Comparison of ENCODE assay signal across 1 cellular context in the genomic region with DNA sequence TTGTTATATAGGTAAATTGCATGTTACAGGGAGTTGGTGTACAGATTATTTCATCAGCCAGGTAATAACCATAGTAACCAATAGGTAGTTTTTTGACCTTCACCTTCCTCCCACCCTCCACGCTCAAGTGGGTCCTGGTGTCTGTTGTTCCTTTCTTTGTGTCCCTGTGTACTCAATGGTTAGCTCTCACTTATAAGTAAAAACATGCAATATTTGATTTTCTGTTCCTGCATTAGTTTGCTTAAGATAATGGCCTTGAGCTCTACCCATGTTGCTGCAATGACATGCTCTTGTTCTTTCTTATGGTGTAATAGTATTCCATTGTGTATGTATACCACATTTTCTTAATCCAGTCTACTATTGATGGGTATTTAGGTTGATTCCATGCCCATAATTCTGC.
TF ChIP-seq lines count a peak whose summit lies in the region.

No MANE protein-coding gene starts in this region.

TF ChIP-seq in HepG2, 621 proteins besides CTCF, POLR2A, EP300 and RAD21 (continued from another document and continues in another):
- TF ChIP-seq, protein P1, sequence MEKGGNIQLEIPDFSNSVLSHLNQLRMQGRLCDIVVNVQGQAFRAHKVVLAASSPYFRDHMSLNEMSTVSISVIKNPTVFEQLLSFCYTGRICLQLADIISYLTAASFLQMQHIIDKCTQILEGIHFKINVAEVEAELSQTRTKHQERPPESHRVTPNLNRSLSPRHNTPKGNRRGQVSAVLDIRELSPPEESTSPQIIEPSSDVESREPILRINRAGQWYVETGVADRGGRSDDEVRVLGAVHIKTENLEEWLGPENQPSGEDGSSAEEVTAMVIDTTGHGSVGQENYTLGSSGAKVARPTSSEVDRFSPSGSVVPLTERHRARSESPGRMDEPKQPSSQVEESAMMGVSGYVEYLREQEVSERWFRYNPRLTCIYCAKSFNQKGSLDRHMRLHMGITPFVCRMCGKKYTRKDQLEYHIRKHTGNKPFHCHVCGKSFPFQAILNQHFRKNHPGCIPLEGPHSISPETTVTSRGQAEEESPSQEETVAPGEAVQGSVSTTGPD (CRISPR knock-in tag; IDR thresholded peaks at IDR 0.05), result no peak
- TF ChIP-seq, protein P2, sequence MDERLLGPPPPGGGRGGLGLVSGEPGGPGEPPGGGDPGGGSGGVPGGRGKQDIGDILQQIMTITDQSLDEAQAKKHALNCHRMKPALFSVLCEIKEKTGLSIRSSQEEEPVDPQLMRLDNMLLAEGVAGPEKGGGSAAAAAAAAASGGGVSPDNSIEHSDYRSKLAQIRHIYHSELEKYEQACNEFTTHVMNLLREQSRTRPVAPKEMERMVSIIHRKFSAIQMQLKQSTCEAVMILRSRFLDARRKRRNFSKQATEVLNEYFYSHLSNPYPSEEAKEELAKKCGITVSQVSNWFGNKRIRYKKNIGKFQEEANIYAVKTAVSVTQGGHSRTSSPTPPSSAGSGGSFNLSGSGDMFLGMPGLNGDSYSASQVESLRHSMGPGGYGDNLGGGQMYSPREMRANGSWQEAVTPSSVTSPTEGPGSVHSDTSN (CRISPR knock-in tag; IDR thresholded peaks at IDR 0.05), result no peak
- TF ChIP-seq, protein P3, sequence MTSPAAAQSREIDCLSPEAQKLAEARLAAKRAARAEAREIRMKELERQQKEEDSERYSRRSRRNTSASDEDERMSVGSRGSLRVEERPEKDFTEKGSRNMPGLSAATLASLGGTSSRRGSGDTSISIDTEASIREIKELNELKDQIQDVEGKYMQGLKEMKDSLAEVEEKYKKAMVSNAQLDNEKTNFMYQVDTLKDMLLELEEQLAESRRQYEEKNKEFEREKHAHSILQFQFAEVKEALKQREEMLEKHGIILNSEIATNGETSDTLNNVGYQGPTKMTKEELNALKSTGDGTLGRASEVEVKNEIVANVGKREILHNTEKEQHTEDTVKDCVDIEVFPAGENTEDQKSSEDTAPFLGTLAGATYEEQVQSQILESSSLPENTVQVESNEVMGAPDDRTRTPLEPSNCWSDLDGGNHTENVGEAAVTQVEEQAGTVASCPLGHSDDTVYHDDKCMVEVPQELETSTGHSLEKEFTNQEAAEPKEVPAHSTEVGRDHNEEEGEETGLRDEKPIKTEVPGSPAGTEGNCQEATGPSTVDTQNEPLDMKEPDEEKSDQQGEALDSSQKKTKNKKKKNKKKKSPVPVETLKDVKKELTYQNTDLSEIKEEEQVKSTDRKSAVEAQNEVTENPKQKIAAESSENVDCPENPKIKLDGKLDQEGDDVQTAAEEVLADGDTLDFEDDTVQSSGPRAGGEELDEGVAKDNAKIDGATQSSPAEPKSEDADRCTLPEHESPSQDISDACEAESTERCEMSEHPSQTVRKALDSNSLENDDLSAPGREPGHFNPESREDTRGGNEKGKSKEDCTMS (CRISPR knock-in tag; conservative IDR thresholded peaks at IDR 0.05), result no peak
- TF ChIP-seq RORA (CRISPR knock-in tag; IDR thresholded peaks at IDR 0.05), result no peak
- no peak for TF ChIP-seq ZNF3 (CRISPR knock-in tag; IDR thresholded peaks at IDR 0.05)
- TF ChIP-seq ISL2 (CRISPR knock-in tag; IDR thresholded peaks at IDR 0.05), result peak; percentile 87
- TF ChIP-seq IRF2 (CRISPR knock-in tag; IDR thresholded peaks at IDR 0.05), result peak; percentile 31; the same call in 1 of the 2 replicates
- TF ChIP-seq, protein P4, sequence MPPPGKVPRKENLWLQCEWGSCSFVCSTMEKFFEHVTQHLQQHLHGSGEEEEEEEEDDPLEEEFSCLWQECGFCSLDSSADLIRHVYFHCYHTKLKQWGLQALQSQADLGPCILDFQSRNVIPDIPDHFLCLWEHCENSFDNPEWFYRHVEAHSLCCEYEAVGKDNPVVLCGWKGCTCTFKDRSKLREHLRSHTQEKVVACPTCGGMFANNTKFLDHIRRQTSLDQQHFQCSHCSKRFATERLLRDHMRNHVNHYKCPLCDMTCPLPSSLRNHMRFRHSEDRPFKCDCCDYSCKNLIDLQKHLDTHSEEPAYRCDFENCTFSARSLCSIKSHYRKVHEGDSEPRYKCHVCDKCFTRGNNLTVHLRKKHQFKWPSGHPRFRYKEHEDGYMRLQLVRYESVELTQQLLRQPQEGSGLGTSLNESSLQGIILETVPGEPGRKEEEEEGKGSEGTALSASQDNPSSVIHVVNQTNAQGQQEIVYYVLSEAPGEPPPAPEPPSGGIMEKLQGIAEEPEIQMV (CRISPR knock-in tag; IDR thresholded peaks at IDR 0.05; ENCODE audit: low read depth), result no peak
- no peak for TF ChIP-seq NKX3-1 (CRISPR knock-in tag; IDR thresholded peaks at IDR 0.05)
- TF ChIP-seq ZNF451 (CRISPR knock-in tag; IDR thresholded peaks at IDR 0.05), result no peak
- TF ChIP-seq RELA (CRISPR knock-in tag; IDR thresholded peaks at IDR 0.05), result no peak
- TF ChIP-seq, protein P5, sequence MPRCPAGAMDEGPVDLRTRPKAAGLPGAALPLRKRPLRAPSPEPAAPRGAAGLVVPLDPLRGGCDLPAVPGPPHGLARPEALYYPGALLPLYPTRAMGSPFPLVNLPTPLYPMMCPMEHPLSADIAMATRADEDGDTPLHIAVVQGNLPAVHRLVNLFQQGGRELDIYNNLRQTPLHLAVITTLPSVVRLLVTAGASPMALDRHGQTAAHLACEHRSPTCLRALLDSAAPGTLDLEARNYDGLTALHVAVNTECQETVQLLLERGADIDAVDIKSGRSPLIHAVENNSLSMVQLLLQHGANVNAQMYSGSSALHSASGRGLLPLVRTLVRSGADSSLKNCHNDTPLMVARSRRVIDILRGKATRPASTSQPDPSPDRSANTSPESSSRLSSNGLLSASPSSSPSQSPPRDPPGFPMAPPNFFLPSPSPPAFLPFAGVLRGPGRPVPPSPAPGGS (CRISPR knock-in tag; IDR thresholded peaks at IDR 0.05), result no peak
- no peak for TF ChIP-seq ZNF30 (CRISPR knock-in tag; IDR thresholded peaks at IDR 0.05)
- TF ChIP-seq, protein P6, sequence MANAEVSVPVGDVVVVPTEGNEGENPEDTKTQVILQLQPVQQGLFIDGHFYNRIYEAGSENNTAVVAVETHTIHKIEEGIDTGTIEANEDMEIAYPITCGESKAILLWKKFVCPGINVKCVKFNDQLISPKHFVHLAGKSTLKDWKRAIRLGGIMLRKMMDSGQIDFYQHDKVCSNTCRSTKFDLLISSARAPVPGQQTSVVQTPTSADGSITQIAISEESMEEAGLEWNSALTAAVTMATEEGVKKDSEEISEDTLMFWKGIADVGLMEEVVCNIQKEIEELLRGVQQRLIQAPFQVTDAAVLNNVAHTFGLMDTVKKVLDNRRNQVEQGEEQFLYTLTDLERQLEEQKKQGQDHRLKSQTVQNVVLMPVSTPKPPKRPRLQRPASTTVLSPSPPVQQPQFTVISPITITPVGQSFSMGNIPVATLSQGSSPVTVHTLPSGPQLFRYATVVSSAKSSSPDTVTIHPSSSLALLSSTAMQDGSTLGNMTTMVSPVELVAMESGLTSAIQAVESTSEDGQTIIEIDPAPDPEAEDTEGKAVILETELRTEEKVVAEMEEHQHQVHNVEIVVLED (CRISPR knock-in tag; IDR thresholded peaks at IDR 0.05; ENCODE audit: borderline replicate concordance), result no peak
- no peak for TF ChIP-seq SMAD1 (CRISPR knock-in tag; IDR thresholded peaks at IDR 0.05; ENCODE audit: borderline replicate concordance, low read depth)
- TF ChIP-seq JDP2 (CRISPR knock-in tag; IDR thresholded peaks at IDR 0.05; ENCODE audit: borderline replicate concordance), result no peak
- no peak for TF ChIP-seq SSRP1 (CRISPR knock-in tag; IDR thresholded peaks at IDR 0.05)
- TF ChIP-seq, protein P7, sequence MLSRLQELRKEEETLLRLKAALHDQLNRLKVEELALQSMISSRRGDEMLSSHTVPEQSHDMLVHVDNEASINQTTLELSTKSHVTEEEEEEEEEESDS (CRISPR knock-in tag; IDR thresholded peaks at IDR 0.05; ENCODE audit: borderline replicate concordance), result no peak
- TF ChIP-seq GLI4 (CRISPR knock-in tag; IDR thresholded peaks at IDR 0.05; ENCODE audit: borderline replicate concordance), result no peak
- no peak for TF ChIP-seq BRD4 (CRISPR knock-in tag; IDR thresholded peaks at IDR 0.05)
- no peak for TF ChIP-seq ZNF530 (CRISPR knock-in tag; IDR thresholded peaks at IDR 0.05; ENCODE audit: low read depth)
- peak; percentile 64; the same call in 1 of the 2 replicates for TF ChIP-seq ZKSCAN8 (CRISPR knock-in tag; IDR thresholded peaks at IDR 0.05; ENCODE audit: borderline replicate concordance)
- no peak for TF ChIP-seq HNRNPL (IDR thresholded peaks at IDR 0.05; ENCODE audit: low read depth, low read length)
- TF ChIP-seq TOPORS (CRISPR knock-in tag; IDR thresholded peaks at IDR 0.05), result no peak
- TF ChIP-seq SMARCE1 (IDR thresholded peaks at IDR 0.05; ENCODE audit: borderline replicate concordance), result no peak
- TF ChIP-seq, protein P8, sequence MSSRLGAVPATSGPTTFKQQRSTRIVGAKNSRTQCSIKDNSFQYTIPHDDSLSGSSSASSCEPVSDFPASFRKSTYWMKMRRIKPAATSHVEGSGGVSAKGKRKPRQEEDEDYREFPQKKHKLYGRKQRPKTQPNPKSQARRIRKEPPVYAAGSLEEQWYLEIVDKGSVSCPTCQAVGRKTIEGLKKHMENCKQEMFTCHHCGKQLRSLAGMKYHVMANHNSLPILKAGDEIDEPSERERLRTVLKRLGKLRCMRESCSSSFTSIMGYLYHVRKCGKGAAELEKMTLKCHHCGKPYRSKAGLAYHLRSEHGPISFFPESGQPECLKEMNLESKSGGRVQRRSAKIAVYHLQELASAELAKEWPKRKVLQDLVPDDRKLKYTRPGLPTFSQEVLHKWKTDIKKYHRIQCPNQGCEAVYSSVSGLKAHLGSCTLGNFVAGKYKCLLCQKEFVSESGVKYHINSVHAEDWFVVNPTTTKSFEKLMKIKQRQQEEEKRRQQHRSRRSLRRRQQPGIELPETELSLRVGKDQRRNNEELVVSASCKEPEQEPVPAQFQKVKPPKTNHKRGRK (CRISPR knock-in tag; IDR thresholded peaks at IDR 0.05), result no peak
- no peak for TF ChIP-seq ZNF343 (CRISPR knock-in tag; IDR thresholded peaks at IDR 0.05)
- TF ChIP-seq, protein P9, sequence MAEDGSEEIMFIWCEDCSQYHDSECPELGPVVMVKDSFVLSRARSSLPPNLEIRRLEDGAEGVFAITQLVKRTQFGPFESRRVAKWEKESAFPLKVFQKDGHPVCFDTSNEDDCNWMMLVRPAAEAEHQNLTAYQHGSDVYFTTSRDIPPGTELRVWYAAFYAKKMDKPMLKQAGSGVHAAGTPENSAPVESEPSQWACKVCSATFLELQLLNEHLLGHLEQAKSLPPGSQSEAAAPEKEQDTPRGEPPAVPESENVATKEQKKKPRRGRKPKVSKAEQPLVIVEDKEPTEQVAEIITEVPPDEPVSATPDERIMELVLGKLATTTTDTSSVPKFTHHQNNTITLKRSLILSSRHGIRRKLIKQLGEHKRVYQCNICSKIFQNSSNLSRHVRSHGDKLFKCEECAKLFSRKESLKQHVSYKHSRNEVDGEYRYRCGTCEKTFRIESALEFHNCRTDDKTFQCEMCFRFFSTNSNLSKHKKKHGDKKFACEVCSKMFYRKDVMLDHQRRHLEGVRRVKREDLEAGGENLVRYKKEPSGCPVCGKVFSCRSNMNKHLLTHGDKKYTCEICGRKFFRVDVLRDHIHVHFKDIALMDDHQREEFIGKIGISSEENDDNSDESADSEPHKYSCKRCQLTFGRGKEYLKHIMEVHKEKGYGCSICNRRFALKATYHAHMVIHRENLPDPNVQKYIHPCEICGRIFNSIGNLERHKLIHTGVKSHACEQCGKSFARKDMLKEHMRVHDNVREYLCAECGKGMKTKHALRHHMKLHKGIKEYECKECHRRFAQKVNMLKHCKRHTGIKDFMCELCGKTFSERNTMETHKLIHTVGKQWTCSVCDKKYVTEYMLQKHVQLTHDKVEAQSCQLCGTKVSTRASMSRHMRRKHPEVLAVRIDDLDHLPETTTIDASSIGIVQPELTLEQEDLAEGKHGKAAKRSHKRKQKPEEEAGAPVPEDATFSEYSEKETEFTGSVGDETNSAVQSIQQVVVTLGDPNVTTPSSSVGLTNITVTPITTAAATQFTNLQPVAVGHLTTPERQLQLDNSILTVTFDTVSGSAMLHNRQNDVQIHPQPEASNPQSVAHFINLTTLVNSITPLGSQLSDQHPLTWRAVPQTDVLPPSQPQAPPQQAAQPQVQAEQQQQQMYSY (CRISPR knock-in tag; IDR thresholded peaks at IDR 0.05), result no peak
- TF ChIP-seq, protein P10, sequence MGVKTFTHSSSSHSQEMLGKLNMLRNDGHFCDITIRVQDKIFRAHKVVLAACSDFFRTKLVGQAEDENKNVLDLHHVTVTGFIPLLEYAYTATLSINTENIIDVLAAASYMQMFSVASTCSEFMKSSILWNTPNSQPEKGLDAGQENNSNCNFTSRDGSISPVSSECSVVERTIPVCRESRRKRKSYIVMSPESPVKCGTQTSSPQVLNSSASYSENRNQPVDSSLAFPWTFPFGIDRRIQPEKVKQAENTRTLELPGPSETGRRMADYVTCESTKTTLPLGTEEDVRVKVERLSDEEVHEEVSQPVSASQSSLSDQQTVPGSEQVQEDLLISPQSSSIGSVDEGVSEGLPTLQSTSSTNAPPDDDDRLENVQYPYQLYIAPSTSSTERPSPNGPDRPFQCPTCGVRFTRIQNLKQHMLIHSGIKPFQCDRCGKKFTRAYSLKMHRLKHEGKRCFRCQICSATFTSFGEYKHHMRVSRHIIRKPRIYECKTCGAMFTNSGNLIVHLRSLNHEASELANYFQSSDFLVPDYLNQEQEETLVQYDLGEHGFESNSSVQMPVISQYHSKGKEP (CRISPR knock-in tag; IDR thresholded peaks at IDR 0.05), result no peak
- no peak for TF ChIP-seq SATB2 (CRISPR knock-in tag; IDR thresholded peaks at IDR 0.05)
- no peak for TF ChIP-seq NFE2L1 (CRISPR knock-in tag; IDR thresholded peaks at IDR 0.05; ENCODE audit: borderline replicate concordance)
- TF ChIP-seq, protein P11, sequence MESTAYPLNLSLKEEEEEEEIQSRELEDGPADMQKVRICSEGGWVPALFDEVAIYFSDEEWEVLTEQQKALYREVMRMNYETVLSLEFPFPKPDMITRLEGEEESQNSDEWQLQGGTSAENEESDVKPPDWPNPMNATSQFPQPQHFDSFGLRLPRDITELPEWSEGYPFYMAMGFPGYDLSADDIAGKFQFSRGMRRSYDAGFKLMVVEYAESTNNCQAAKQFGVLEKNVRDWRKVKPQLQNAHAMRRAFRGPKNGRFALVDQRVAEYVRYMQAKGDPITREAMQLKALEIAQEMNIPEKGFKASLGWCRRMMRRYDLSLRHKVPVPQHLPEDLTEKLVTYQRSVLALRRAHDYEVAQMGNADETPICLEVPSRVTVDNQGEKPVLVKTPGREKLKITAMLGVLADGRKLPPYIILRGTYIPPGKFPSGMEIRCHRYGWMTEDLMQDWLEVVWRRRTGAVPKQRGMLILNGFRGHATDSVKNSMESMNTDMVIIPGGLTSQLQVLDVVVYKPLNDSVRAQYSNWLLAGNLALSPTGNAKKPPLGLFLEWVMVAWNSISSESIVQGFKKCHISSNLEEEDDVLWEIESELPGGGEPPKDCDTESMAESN (CRISPR knock-in tag; conservative IDR thresholded peaks at IDR 0.05), result no peak
- peak; percentile 76; the same call in 1 of the 2 replicates for TF ChIP-seq FOXK2 (IDR thresholded peaks at IDR 0.05)
- no peak for TF ChIP-seq ZBTB20 (CRISPR knock-in tag; IDR thresholded peaks at IDR 0.05; ENCODE audit: borderline replicate concordance, low read depth)
- TF ChIP-seq ZNF83 (CRISPR knock-in tag; IDR thresholded peaks at IDR 0.05; ENCODE audit: borderline replicate concordance), result no peak
- TF ChIP-seq ZNF775 (CRISPR knock-in tag; IDR thresholded peaks at IDR 0.05; ENCODE audit: borderline replicate concordance), result no peak
- 0 out of 2 replicates have a peak, but pooled peaks have one; percentile 35 for TF ChIP-seq CHD4 (IDR thresholded peaks at IDR 0.05; ENCODE audit: borderline replicate concordance, low read length)
- TF ChIP-seq ZNF326 (CRISPR knock-in tag; IDR thresholded peaks at IDR 0.05; ENCODE audit: borderline replicate concordance), result no peak
